8 cellular contexts compared by ENCODE assay signal in the genomic region with DNA sequence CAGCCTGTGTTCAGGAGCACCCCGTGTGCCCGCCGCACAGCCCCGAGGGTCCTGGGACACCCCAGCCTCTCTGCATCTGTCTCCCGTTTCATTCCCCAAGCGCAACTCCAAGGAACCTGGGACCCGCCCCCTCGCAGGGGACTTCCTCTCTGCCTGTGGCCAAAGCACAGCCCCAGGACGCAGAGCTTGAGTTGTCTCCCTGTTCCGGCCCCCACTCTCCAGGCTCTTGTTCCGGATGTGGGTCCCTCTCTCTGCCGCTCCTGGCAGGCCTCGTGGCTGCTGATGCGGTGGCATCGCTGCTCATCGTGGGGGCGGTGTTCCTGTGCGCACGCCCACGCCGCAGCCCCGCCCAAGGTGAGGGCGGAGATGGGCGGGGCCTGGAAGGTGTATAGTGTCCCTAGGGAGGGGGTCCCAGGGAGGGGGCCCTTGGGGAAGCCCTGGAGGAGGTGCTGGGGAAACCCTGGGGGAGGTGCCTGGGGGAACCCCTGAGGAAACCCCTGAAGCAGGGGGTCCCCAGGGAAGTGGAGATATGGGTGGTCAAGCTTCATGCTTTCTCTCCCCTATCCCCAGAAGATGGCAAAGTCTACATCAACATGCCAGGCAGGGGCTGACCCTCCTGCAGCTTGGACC. TPM values are rescaled to one million over a fixed set of nuclear protein-coding genes. Genes with fewer than 3 reads are reported as not detected.
A peak's percentile ranks its signal among the peaks of the same experiment; 100 is the strongest.
DNase-seq lines count a peak whose midpoint lies in the region; ATAC-seq and TF ChIP-seq lines count a peak whose summit lies in the region.

No MANE protein-coding gene starts in this region.

- intact Hi-C loops in thyroid gland (cut with DNase I), result no loop called here

- no peaks in the 10 kb centered on the region for H3K9me3 ChIP-seq in thyroid gland

- H3K36me3 ChIP-seq in thyroid gland, result no peaks in the 10 kb centered on the region

- H3K27ac ChIP-seq in HL-60 (replicated peaks), result peak overlapping the region; percentile 94
- peak overlapping the region in 2 of 3 donors; percentile 30 to 39 for H3K27ac ChIP-seq in thyroid gland

- DNase-seq in AG10803 (ENCODE audit: low read depth), result peak; percentile 79
- peak; percentile 95 to 99 for DNase-seq in HL-60 (ENCODE audit: low read depth in 1 of 2, low spot score in 1 of 2)
- peak; percentile 75 for DNase-seq in activated gamma-delta T cell (lab: John Stamatoyannopoulos, UW)
- peak; percentile 76 for DNase-seq in foreskin melanocyte
- DNase-seq in omental fat pad (ENCODE audit: low spot score), result peak; percentile 44
- DNase-seq in thyroid gland, result peak; percentile 80 to 81

- no peak for TF ChIP-seq CTCF in AG10803 (conservative IDR thresholded peaks at IDR 0.05; ENCODE audit: low read length)
- TF ChIP-seq CTCF in HL-60 (IDR thresholded peaks at IDR 0.05; ENCODE audit: insufficient read depth, low read length), result no peak
- TF ChIP-seq CTCF in omental fat pad (IDR thresholded peaks at IDR 0.05), result no peak
- TF ChIP-seq CTCF in thyroid gland (IDR thresholded peaks at IDR 0.05), result no peak

- TF ChIP-seq POLR2A in Raji (IDR thresholded peaks at IDR 0.05; ENCODE audit: insufficient read depth, low read depth, low read length), result peak; percentile 85
- TF ChIP-seq POLR2A in thyroid gland (IDR thresholded peaks at IDR 0.05), result peak in 1 of 2 donors; percentile 19

- H3K4me3 ChIP-seq in AG10803 (ENCODE audit: low read length) (peak overlapping the region; percentile 20), HL-60 (replicated peaks; ENCODE audit: insufficient read depth, low read length) (peak overlapping the region; percentile 91), thyroid gland (replicated peaks in 1 of 3) (no peak overlapping the region)

- ATAC-seq in GM19025 (IDR thresholded peaks at IDR 0.05; ENCODE audit: low read depth, unreplicated experiment) (peak; percentile 38), omental fat pad (ENCODE audit: low FRiP score) (no peak)

- H3K4me1 ChIP-seq in thyroid gland, result peaks cover 0 to 21% of the 10 kb centered on the region in 2 donors

- no peaks in the 10 kb centered on the region for H3K27me3 ChIP-seq in HL-60 (ENCODE audit: insufficient read depth, poor library complexity, severe bottlenecking)
- H3K27me3 ChIP-seq in thyroid gland, result no peaks in the 10 kb centered on the region

- WGBS in thyroid gland, 2 donors, result 1 to 2% methylated on average over 11 to 22 of the region's 24 CpGs

RNA-seq across cellular contexts. Expression of a gene that starts 1.3 kb away (rescaled TPM):
- total RNA-seq in omental fat pad (10 to 100 TPM in 2 of 4 donors, 1 to 10 TPM in 2; 7.6 to 57.0 (median 13.3) TPM), thyroid gland (1 to 10 TPM in 2 of 4 donors, not detected in 2; 1.4 to 4.4 TPM)

RNA-seq across cellular contexts. Expression of a gene that starts 3.3 kb away (rescaled TPM):
- total RNA-seq in omental fat pad, result 10 to 100 TPM in 3 of 4 donors, 1 to 10 TPM in 1; 7.4 to 52.7 (median 15.5) TPM
- 10 to 100 TPM in 3 of 4 donors, 1 to 10 TPM in 1; 7.0 to 56.7 (median 16.9) TPM for total RNA-seq in thyroid gland

RNA-seq across cellular contexts. Expression of a gene that starts 4.4 kb away (rescaled TPM):
- 100 to 1,000 TPM; 171 to 490 (median 280) TPM for total RNA-seq in omental fat pad
- 10 to 100 TPM; 10.1 to 80.4 (median 27.5) TPM for total RNA-seq in thyroid gland

RNA-seq across cellular contexts. Expression of a gene that starts 32.5 kb away (rescaled TPM):
- total RNA-seq in omental fat pad (1 to 10 TPM; 3.2 to 8.7 (median 5.3) TPM), thyroid gland (10 to 100 TPM in 3 of 4 donors, 1 to 10 TPM in 1; 7.1 to 15.5 (median 11.1) TPM)

RNA-seq across cellular contexts. Expression of a gene that starts 35.3 kb away (rescaled TPM):
- 10 to 100 TPM in 1 of 4 donors, 1 to 10 TPM in 3; 1.1 to 10.1 (median 2.3) TPM for total RNA-seq in omental fat pad
- 1 to 10 TPM in 2 of 4 donors, under 1 TPM in 2; 0.67 to 5.3 (median 2.8) TPM for total RNA-seq in thyroid gland

Comparison
In these comparisons a context has a peak if more than half of its experiments do, and no peak if none do; other contexts are left out.
1. DNase-seq: peak in every context shown above with its lines; median percentile 97 in HL-60; 80 in thyroid gland; 79 in AG10803; 76 in foreskin melanocyte; 75 in activated gamma-delta T cell; 44 in omental fat pad.
2. H3K4me3 ChIP-seq: peak in AG10803 (single experiment) and HL-60 (single experiment); none in thyroid gland (0 of 3).